ENCODE assay signal across 1 cellular context in the genomic region with DNA sequence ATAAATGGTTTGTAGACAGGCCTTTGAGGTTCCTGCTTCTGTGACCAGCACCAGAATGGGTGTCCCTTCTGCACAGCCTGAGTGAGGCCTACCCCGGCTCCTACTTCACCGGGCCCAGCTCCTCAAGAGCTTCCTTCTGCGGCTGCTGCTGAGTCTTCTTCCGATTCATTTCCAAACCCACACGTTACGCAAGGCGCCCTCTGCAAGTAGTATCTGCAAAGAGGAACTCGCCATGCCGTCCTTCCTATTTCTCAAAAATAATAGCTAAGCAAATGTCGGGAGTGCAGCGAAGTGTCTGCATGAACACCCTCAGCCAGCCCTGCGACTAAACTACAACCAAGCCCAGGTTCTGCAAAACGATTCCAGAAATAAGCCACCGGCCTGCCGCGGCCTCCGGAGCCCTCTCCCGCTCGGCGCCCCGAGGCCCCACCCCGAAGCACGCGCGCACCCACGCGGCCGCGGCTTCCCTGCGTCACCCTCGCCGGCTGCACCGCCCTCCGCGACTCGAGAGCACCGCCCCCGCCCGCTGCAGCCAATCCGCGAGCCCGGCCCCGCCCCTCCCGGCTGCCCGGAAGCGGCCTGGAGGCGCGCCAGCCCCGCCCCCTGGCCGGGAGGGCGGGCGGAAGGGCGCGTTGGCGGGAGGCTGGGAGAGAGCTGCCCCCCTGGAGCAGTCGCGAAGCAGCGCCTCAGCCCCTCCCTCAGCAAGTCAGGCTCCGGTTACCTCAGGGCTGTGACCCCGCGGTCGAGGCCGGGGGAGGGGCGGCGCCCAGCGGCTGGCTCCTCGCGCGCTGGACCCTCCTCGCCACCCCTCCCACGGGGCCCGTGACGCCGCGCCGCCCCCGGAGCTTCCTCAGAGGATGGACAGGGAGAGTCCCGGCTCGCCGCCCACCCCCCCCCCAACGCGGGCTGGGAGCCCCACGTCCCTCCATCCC.
TF ChIP-seq lines count a peak whose summit lies in the region.

No MANE protein-coding gene starts in this region.

TF ChIP-seq in K562, 482 proteins besides CTCF, POLR2A, EP300 and RAD21 (continued from another document):
- TF ChIP-seq, protein P1, sequence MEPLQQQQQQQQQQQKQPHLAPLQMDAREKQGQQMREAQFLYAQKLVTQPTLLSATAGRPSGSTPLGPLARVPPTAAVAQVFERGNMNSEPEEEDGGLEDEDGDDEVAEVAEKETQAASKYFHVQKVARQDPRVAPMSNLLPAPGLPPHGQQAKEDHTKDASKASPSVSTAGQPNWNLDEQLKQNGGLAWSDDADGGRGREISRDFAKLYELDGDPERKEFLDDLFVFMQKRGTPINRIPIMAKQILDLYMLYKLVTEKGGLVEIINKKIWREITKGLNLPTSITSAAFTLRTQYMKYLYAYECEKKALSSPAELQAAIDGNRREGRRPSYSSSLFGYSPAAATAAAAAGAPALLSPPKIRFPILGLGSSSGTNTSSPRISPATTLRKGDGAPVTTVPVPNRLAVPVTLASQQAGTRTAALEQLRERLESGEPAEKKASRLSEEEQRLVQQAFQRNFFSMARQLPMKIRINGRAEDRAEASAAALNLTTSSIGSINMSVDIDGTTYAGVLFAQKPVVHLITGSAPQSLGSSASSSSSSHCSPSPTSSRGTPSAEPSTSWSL (CRISPR knock-in tag; IDR thresholded peaks at IDR 0.05; ENCODE audit: borderline replicate concordance) = no peak
- no peak for TF ChIP-seq MCM2 (IDR thresholded peaks at IDR 0.05; ENCODE audit: low read depth)
- no peak for TF ChIP-seq ZNF583 (CRISPR knock-in tag; IDR thresholded peaks at IDR 0.05)
- no peak for TF ChIP-seq MTF1 (CRISPR knock-in tag; IDR thresholded peaks at IDR 0.05; ENCODE audit: borderline replicate concordance)
- TF ChIP-seq TARDBP (IDR thresholded peaks at IDR 0.05) = no peak
- no peak for TF ChIP-seq ZNF324 (CRISPR knock-in tag; IDR thresholded peaks at IDR 0.05)
- no peak for TF ChIP-seq BACH1 (tag; IDR thresholded peaks at IDR 0.05)
- TF ChIP-seq, protein P2, sequence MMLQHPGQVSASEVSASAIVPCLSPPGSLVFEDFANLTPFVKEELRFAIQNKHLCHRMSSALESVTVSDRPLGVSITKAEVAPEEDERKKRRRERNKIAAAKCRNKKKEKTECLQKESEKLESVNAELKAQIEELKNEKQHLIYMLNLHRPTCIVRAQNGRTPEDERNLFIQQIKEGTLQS (IDR thresholded peaks at IDR 0.05) = no peak
- TF ChIP-seq, protein P2 (CRISPR knock-in tag; conservative IDR thresholded peaks at IDR 0.05) = no peak
- TF ChIP-seq, protein P3, sequence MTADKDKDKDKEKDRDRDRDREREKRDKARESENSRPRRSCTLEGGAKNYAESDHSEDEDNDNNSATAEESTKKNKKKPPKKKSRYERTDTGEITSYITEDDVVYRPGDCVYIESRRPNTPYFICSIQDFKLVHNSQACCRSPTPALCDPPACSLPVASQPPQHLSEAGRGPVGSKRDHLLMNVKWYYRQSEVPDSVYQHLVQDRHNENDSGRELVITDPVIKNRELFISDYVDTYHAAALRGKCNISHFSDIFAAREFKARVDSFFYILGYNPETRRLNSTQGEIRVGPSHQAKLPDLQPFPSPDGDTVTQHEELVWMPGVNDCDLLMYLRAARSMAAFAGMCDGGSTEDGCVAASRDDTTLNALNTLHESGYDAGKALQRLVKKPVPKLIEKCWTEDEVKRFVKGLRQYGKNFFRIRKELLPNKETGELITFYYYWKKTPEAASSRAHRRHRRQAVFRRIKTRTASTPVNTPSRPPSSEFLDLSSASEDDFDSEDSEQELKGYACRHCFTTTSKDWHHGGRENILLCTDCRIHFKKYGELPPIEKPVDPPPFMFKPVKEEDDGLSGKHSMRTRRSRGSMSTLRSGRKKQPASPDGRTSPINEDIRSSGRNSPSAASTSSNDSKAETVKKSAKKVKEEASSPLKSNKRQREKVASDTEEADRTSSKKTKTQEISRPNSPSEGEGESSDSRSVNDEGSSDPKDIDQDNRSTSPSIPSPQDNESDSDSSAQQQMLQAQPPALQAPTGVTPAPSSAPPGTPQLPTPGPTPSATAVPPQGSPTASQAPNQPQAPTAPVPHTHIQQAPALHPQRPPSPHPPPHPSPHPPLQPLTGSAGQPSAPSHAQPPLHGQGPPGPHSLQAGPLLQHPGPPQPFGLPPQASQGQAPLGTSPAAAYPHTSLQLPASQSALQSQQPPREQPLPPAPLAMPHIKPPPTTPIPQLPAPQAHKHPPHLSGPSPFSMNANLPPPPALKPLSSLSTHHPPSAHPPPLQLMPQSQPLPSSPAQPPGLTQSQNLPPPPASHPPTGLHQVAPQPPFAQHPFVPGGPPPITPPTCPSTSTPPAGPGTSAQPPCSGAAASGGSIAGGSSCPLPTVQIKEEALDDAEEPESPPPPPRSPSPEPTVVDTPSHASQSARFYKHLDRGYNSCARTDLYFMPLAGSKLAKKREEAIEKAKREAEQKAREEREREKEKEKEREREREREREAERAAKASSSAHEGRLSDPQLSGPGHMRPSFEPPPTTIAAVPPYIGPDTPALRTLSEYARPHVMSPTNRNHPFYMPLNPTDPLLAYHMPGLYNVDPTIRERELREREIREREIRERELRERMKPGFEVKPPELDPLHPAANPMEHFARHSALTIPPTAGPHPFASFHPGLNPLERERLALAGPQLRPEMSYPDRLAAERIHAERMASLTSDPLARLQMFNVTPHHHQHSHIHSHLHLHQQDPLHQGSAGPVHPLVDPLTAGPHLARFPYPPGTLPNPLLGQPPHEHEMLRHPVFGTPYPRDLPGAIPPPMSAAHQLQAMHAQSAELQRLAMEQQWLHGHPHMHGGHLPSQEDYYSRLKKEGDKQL (CRISPR knock-in tag; IDR thresholded peaks at IDR 0.05; ENCODE audit: borderline replicate concordance) = no peak
- TF ChIP-seq POLR2AphosphoS5 (IDR thresholded peaks at IDR 0.05; ENCODE audit: control insufficient read depth, insufficient read depth, low read depth, low read length) = peak; percentile 9; the same call in 1 of the 2 replicates
- TF ChIP-seq SMARCE1 (IDR thresholded peaks at IDR 0.05) = no peak
- TF ChIP-seq ZNF12 (CRISPR knock-in tag; IDR thresholded peaks at IDR 0.05) = no peak
- no peak for TF ChIP-seq SIRT6 (IDR thresholded peaks at IDR 0.05; ENCODE audit: low read depth, low read length)
- TF ChIP-seq ETS2 (tag; IDR thresholded peaks at IDR 0.05; ENCODE audit: borderline replicate concordance, poor library complexity, severe bottlenecking) = no peak
- no peak for TF ChIP-seq POLR2AphosphoS2 (IDR thresholded peaks at IDR 0.05; ENCODE audit: low read length)
- no peak for TF ChIP-seq DPF2 (IDR thresholded peaks at IDR 0.05)
- no peak for TF ChIP-seq PURB (CRISPR knock-in tag; IDR thresholded peaks at IDR 0.05; ENCODE audit: low read depth)
- TF ChIP-seq, protein P4, sequence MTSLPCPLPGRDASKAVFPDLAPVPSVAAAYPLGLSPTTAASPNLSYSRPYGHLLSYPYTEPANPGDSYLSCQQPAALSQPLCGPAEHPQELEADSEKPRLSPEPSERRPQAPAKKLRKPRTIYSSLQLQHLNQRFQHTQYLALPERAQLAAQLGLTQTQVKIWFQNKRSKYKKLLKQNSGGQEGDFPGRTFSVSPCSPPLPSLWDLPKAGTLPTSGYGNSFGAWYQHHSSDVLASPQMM (CRISPR knock-in tag; IDR thresholded peaks at IDR 0.05) = no peak
- TF ChIP-seq SMARCA5 (IDR thresholded peaks at IDR 0.05) = no peak
TF ChIP-seq in K562: peak in this region for 62.
